ENCODE assay signal across 9 cellular contexts in the genomic region with DNA sequence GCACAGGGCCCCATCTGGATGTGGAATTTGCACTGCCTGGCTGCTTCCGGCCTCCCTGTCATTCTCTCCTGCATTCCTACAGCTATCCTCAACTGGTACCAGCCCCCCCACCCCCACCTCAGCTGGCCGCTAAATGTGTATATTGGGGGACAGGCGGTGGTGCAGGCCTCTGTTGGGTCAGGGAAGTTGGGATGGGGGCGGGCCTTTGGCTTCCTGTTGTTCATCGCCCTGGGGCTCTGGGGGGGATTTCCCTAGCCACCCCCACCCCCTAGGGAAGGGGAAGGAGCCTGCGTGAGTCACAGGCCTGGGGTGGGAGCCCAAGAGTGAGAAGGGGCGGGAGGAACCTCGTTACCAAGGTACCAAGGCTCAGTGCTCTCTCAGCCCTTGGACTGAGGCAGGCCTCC. TPM values are rescaled to one million over a fixed set of nuclear protein-coding genes. Genes with fewer than 3 reads are reported as not detected.
A peak's percentile ranks its signal among the peaks of the same experiment; 100 is the strongest.
DNase-seq lines count a peak whose midpoint lies in the region; ATAC-seq and TF ChIP-seq lines count a peak whose summit lies in the region.
"Had no signal": no experiment of that assay in that cellular context is flagged by ENCODE, and none has a peak within 500 bp of the region (broad histone marks: within the 10 kb centered on the region; RNA-seq: fewer than 3 reads in every experiment).

No MANE protein-coding gene starts in this region.

- no peaks in the 10 kb centered on the region for H4K20me1 ChIP-seq in OCI-LY7 (ENCODE audit: insufficient read depth, low read length)

- H3K4me3 ChIP-seq in GM12875 (ENCODE audit: low read depth, low read length) (peak overlapping the region; percentile 52), OCI-LY7 (ENCODE audit: low read depth, low read length, poor library complexity, severe bottlenecking) (peak overlapping the region; percentile 43)

- H3K36me3 ChIP-seq in OCI-LY7 (ENCODE audit: insufficient read depth, low read length) = peaks cover 85% of the 10 kb centered on the region

- ATAC-seq in left cardiac atrium = peak; percentile 59 to 79
- no peak for ATAC-seq in HG03108 (IDR thresholded peaks at IDR 0.05; ENCODE audit: unreplicated experiment)
- ATAC-seq in HG02623 (IDR thresholded peaks at IDR 0.05; ENCODE audit: unreplicated experiment) = no peak

- peak overlapping the region; percentile 61 for H3K4me2 ChIP-seq in OCI-LY7 (ENCODE audit: low read length)

- H3K27ac ChIP-seq in OCI-LY7 (ENCODE audit: low read depth, low read length, poor library complexity, severe bottlenecking) = peak overlapping the region; percentile 78

- H3K4me1 ChIP-seq in OCI-LY7 (ENCODE audit: insufficient read depth, low read length, poor library complexity, severe bottlenecking) = peaks cover 91% of the 10 kb centered on the region

- no TSS peak for BruUV-seq in OCI-LY7 (replicated peaks; lab: Mats Ljungman, UMichigan)

- 0 out of 2 replicates have a peak, but pooled peaks cover 5% of the 10 kb centered on the region for H3K9me3 ChIP-seq in OCI-LY7 (ENCODE audit: low read length)

- DNase-seq in OCI-LY7 (ENCODE audit: low spot score) = peak; percentile 67
- peak; percentile 71 for DNase-seq in activated T-helper 1 cell treated with Interleukin-2 at 50 U/mL for 16 hours (ENCODE audit: low read depth)
- peak; percentile 58 for DNase-seq in left cardiac atrium
- DNase-seq in stimulated activated CD4-positive, alpha-beta T cell treated with anti-CD3 and anti-CD28 coated beads, Interleukin-4, amount 100 ng/mL, for 4 hours = peak; percentile 81 to 93
- no peak for DNase-seq in cerebellum (ENCODE audit: low spot score)

- POLR2A ChIA-PET in OCI-LY7 (lab: Charles Lee) = interaction anchor here (1.0 kb wide), 1 partner anchor 12 kb away, joined by 3 read pairs; no protein-coding TSS in a partner anchor

- no peaks in the 10 kb centered on the region for H3K9me2 ChIP-seq in OCI-LY7 (ENCODE audit: insufficient read depth, low read length)

- H3K79me2 ChIP-seq in OCI-LY7 (ENCODE audit: insufficient read depth, low read depth, low read length) = peaks cover 42% of the 10 kb centered on the region

- no peak for TF ChIP-seq CTCF in GM12875 (IDR thresholded peaks at IDR 0.05; ENCODE audit: borderline replicate concordance, insufficient read depth, low read depth, low read length)
- no peak for TF ChIP-seq CTCF in OCI-LY7 (conservative IDR thresholded peaks at IDR 0.05; ENCODE audit: low read length)

- intact Hi-C loops in OCI-LY7 (cut with micrococcal nuclease; ENCODE audit: unreplicated experiment) = no loop called here
- intact Hi-C loops in left cardiac atrium (cut with DNase I) = no loop called here

- CTCF ChIA-PET in OCI-LY7 (lab: Charles Lee; ENCODE audit: unreplicated experiment) = interaction anchor here (0.6 kb wide), 1 partner anchor 55 kb away, joined by 7 read pairs; no protein-coding TSS in a partner anchor

- no peak overlapping the region for H2AFZ ChIP-seq in OCI-LY7 (ENCODE audit: low read length)

RNA-seq across cellular contexts. Expression of gene POU2F2, which starts 10.6 kb away (rescaled TPM):
- total RNA-seq in OCI-LY7 (2014; rRNA removed; shearing (Covaris generic)) = 28.6 and 33.5 TPM in 2 replicates
- 59.5 and 66.5 TPM in 2 replicates for total RNA-seq in OCI-LY7 (2022)
- total RNA-seq in left cardiac atrium = 1 to 10 TPM; 1.1 to 1.2 TPM
- 3.7 TPM for total RNA-seq in cerebellum
- total RNA-seq: SK-MEL-5 had no signal

RNA-seq across cellular contexts. Expression of gene ZNF574, which starts 45.7 kb away (rescaled TPM):
- 18.5 and 29.3 TPM in 2 replicates for total RNA-seq in OCI-LY7 (2014; rRNA removed; shearing (Covaris generic))
- 14.5 and 16.6 TPM in 2 replicates for total RNA-seq in OCI-LY7 (2022)
- total RNA-seq in left cardiac atrium = 1 to 10 TPM; 8.3 to 9.1 TPM
- 12.4 TPM for total RNA-seq in cerebellum

RNA-seq across cellular contexts. Expression of gene GRIK5, which starts 51.7 kb away (rescaled TPM):
- total RNA-seq in OCI-LY7 (2014; rRNA removed; shearing (Covaris generic)) = 0.73 and 0.77 TPM in 2 replicates
- total RNA-seq in OCI-LY7 (2022) = 1.1 and 1.3 TPM in 2 replicates
- 10 to 100 TPM; 12.0 to 12.6 TPM for total RNA-seq in left cardiac atrium
- 19.6 TPM for total RNA-seq in cerebellum
- total RNA-seq: SK-MEL-5 had no signal

Comparison
In these comparisons a context has a peak if more than half of its experiments do, and no peak if none do; other contexts are left out.
1. ATAC-seq: peak in left cardiac atrium (2 of 2); none in HG03108 (single experiment) and HG02623 (single experiment).